Comparison of ENCODE assay signal across 1 cellular context in the genomic region with DNA sequence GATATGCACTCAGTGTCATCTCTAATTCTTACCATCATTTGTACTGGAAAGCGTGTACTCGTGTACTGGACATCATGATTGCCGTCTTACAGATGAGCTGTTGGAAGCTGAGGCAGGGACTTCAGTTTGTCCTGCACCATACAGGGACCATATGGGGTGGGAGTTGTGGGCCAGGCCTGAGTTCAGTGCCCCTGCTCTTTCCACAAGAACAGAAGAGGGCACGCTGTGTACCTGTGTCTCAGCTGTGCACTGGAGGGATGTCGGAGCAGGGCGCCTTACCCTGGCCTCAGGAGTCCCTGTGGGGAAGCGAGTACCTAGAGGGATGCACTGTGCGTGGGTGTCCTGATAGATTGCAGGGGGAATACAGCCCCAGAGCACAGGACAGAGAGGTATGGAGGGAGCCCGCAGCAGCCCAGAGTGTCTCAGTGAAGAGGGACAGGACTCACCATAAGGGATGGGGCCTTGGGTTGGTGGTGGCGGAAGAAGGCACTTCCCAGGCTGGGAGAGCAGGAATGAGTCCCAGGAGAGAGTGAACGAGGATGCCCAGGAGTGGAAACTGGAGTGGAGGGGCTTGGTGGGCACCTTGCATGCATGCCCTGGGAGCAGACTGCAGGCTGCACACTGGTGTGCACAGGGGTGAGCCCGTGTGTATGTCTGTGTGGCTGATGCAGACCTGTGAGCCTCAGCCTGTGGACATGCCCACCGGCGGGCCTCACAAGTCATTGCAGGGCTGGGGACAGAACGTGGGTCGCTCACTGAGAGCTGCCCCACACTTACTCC.
TF ChIP-seq lines count a peak whose summit lies in the region.

No MANE protein-coding gene starts in this region.

TF ChIP-seq in K562, 482 proteins besides CTCF, POLR2A, EP300 and RAD21:
- TF ChIP-seq ZKSCAN1 (IDR thresholded peaks at IDR 0.05; ENCODE audit: low read depth, low read length) (no peak), DNMT1 (IDR thresholded peaks at IDR 0.05) (no peak), PHF21A (IDR thresholded peaks at IDR 0.05; ENCODE audit: borderline replicate concordance, low read depth) (no peak)
